10 cellular contexts compared by ENCODE assay signal in genomic region chr4:147825451-147826287, GRCh38.
A peak's percentile ranks its signal among the peaks of the same experiment; 100 is the strongest.
DNase-seq lines count a peak whose midpoint lies in the region; ATAC-seq and TF ChIP-seq lines count a peak whose summit lies in the region.
"Had no signal": no experiment of that assay in that cellular context is flagged by ENCODE, and none has a peak within 500 bp of the region (broad histone marks: within the 10 kb centered on the region; RNA-seq: fewer than 3 reads in every experiment).

No MANE protein-coding gene starts in this region.

- POLR2A ChIA-PET in A673 (lab: Charles Lee; ENCODE audit: low non-redundant PET): no interaction called here

- CTCF ChIA-PET in A673 (lab: Charles Lee): no interaction called here

- DNase-seq in activated T-cell treated with anti-CD3 and anti-CD28 coated beads, Interleukin-2, amount 50 U/mL, for 24 hours: no peak
- no peak for DNase-seq in activated T-cell treated with anti-CD3 and anti-CD28 coated beads for 4 hours
- peak; percentile 73 for DNase-seq in mucosa of gallbladder (ENCODE audit: low spot score)
- peak in 1 of 2 donors; percentile 77 for DNase-seq in aorta
- no peak for DNase-seq in NCI-H1417 treated with DMSO at 0.1 percent for 48 hours (lab: John Stamatoyannopoulos, UW)
- DNase-seq in EL: no peak
- no peak for DNase-seq in A673 (ENCODE audit: low spot score)
- DNase-seq: NCI-H1930 had no signal

- intact Hi-C loops in dendritic cell treated with granulocyte-macrophage colony-stimulating factor and Interleukin-4, amounts not matched to agents 40 ng/mL and 50 ng/mL, for 4 days (cut with micrococcal nuclease): loop anchor here (5.0 kb wide), 1 partner anchor 48 kb away; no protein-coding TSS in a partner anchor
- intact Hi-C loops in aorta (cut with DNase I) (loop anchor here in 1 of 2 donors (5.0 kb wide), 1 partner anchor 37 kb away; no protein-coding TSS in a partner anchor), A673 (cut with micrococcal nuclease; ENCODE audit: unreplicated experiment) (no loop called here)

- no peak for TF ChIP-seq CTCF in A673 (conservative IDR thresholded peaks at IDR 0.05; ENCODE audit: low read depth, low read length)

- no peaks in the 10 kb centered on the region for H3K27me3 Mint-ChIP-seq in activated T-cell treated with anti-CD3 and anti-CD28 coated beads, Interleukin-2, amount 50 U/mL, for 24 hours
- no peaks in the 10 kb centered on the region for H3K27me3 Mint-ChIP-seq in dendritic cell treated with granulocyte-macrophage colony-stimulating factor and Interleukin-4, amounts not matched to agents 40 ng/mL and 50 ng/mL, for 4 days

- peak overlapping the region; percentile 22 for H3K27ac Mint-ChIP-seq in activated T-cell treated with anti-CD3 and anti-CD28 coated beads, Interleukin-2, amount 50 U/mL, for 24 hours
- H3K27ac Mint-ChIP-seq in dendritic cell treated with granulocyte-macrophage colony-stimulating factor and Interleukin-4, amounts not matched to agents 40 ng/mL and 50 ng/mL, for 4 days: peak overlapping the region; percentile 93
- H3K27ac Mint-ChIP-seq: memory B cell had no signal

- H3K9me3 ChIP-seq in aorta (ENCODE audit: control insufficient read depth, low read length): no peaks in the 10 kb centered on the region
- no peaks in the 10 kb centered on the region for H3K9me3 ChIP-seq in A673 (ENCODE audit: low read depth, low read length, poor library complexity, severe bottlenecking)

- H3K4me1 ChIP-seq in aorta (ENCODE audit: control insufficient read depth in 1 of 2, insufficient read depth in 2 of 2, low read length in 2 of 2): peaks cover 11 to 17% of the 10 kb centered on the region in 2 donors
- peaks cover 9% of the 10 kb centered on the region for H3K4me1 ChIP-seq in A673 (ENCODE audit: insufficient read depth, low read length, poor library complexity, severe bottlenecking)

- ATAC-seq in aorta (ENCODE audit: low FRiP score): peak; percentile 51

- H3K36me3 ChIP-seq in aorta (ENCODE audit: control insufficient read depth in 1 of 2, insufficient read depth in 2 of 2, low read length in 1 of 2): peaks cover 1 to 4% of the 10 kb centered on the region in 2 donors
- no peaks in the 10 kb centered on the region for H3K36me3 ChIP-seq in A673 (ENCODE audit: insufficient read depth, low read length, poor library complexity, severe bottlenecking)

- H3K36me3 Mint-ChIP-seq in activated T-cell treated with anti-CD3 and anti-CD28 coated beads, Interleukin-2, amount 50 U/mL, for 24 hours (ENCODE audit: low read depth): peaks cover 6% of the 10 kb centered on the region
- H3K36me3 Mint-ChIP-seq in dendritic cell treated with granulocyte-macrophage colony-stimulating factor and Interleukin-4, amounts not matched to agents 40 ng/mL and 50 ng/mL, for 4 days (ENCODE audit: low read depth): peaks cover 90% of the 10 kb centered on the region
- H3K36me3 Mint-ChIP-seq: memory B cell had no signal

- no peaks in the 10 kb centered on the region for H3K9me3 Mint-ChIP-seq in activated T-cell treated with anti-CD3 and anti-CD28 coated beads, Interleukin-2, amount 50 U/mL, for 24 hours
- no peaks in the 10 kb centered on the region for H3K9me3 Mint-ChIP-seq in dendritic cell treated with granulocyte-macrophage colony-stimulating factor and Interleukin-4, amounts not matched to agents 40 ng/mL and 50 ng/mL, for 4 days
- H3K9me3 Mint-ChIP-seq: memory B cell had no signal

- no peak overlapping the region for H3K4me3 ChIP-seq in aorta (ENCODE audit: low read length in 2 of 2)
- no peak overlapping the region for H3K4me3 ChIP-seq in A673 (ENCODE audit: low read depth, low read length, poor library complexity, severe bottlenecking)

- H3K4me1 Mint-ChIP-seq in activated T-cell treated with anti-CD3 and anti-CD28 coated beads, Interleukin-2, amount 50 U/mL, for 24 hours (ENCODE audit: low read depth): peaks cover 11% of the 10 kb centered on the region
- H3K4me1 Mint-ChIP-seq in dendritic cell treated with granulocyte-macrophage colony-stimulating factor and Interleukin-4, amounts not matched to agents 40 ng/mL and 50 ng/mL, for 4 days (ENCODE audit: low read depth): peaks cover 93% of the 10 kb centered on the region
- H3K4me1 Mint-ChIP-seq: memory B cell had no signal

- H3K27me3 ChIP-seq in aorta (ENCODE audit: control insufficient read depth in 1 of 2, insufficient read depth in 2 of 2, low read length in 1 of 2) (no peaks in the 10 kb centered on the region), A673 (replicated peaks; ENCODE audit: insufficient read depth, low read depth, low read length, poor library complexity) (no peaks in the 10 kb centered on the region)

- WGBS in aorta, 2 donors: 29 to 31% methylated on average over 8 of the region's 8 CpGs

- BruUV-seq in A673 (replicated peaks; lab: Mats Ljungman, UMichigan): no TSS peak

- H3K27ac ChIP-seq in aorta (ENCODE audit: low read depth in 1 of 2, low read length in 2 of 2) (peak overlapping the region; percentile 73 to 89), A673 (ENCODE audit: low read depth, low read length, poor library complexity, severe bottlenecking) (no peak overlapping the region)

- H3K4me3 Mint-ChIP-seq in activated T-cell treated with anti-CD3 and anti-CD28 coated beads, Interleukin-2, amount 50 U/mL, for 24 hours: no peak overlapping the region
- H3K4me3 Mint-ChIP-seq in dendritic cell treated with granulocyte-macrophage colony-stimulating factor and Interleukin-4, amounts not matched to agents 40 ng/mL and 50 ng/mL, for 4 days: peak overlapping the region; percentile 51
- H3K4me3 Mint-ChIP-seq: memory B cell had no signal
